In the genomic region with DNA sequence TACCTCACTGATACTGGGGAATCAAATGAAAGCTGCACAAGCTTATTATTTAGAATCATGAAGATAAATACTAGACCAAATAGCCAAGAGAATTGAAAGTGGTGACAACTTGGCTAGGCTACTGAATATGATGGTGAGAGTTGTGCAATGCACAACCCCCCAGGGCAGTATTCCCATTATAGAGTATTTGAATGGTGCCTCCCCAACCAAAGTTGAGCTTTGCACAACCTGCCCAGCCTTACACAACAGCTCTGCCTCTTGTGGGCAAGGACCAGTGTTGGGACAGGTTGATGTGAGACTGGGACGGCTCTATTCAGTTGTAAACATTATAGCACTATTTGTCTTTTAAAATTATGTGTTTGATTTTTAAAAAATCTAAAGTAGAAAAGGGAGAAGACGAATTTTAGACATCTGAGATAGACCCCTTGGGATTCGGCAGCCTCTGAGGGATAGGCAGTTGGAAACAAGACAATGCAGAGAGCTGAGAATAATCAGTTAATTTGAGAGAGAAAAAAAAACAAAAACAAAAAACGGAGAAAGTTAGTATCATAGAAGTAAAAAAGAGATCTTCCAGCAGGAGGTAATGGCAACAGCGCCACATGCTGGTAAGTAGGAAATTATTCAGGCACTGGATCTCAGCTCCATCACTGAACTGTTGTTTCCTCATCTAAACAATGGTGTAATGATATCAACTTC, we compare ENCODE assay signal across 9 cellular contexts.
A peak's percentile ranks its signal among the peaks of the same experiment; 100 is the strongest.
DNase-seq lines count a peak whose midpoint lies in the region; ATAC-seq, FAIRE-seq and TF ChIP-seq lines count a peak whose summit lies in the region.
"Had no signal": no experiment of that assay in that cellular context is flagged by ENCODE, and none has a peak within 500 bp of the region (broad histone marks: within the 10 kb centered on the region; RNA-seq: fewer than 3 reads in every experiment).

No MANE protein-coding gene starts in this region.

- FAIRE-seq in kidney (lab: Jason Lieb, UNC) = peak; percentile 84

- peaks cover 16% of the 10 kb centered on the region for H3K4me1 Mint-ChIP-seq in brain

- no peaks in the 10 kb centered on the region for H3K9me3 ChIP-seq in kidney (ENCODE audit: control insufficient read depth in 1 of 2, low read length in 2 of 2)
- H3K9me3 ChIP-seq: BLaER1 had no signal

- intact Hi-C loops in kidney (cut with DNase I) = no loop called here

- H3K4me3 Mint-ChIP-seq in brain = peak overlapping the region in 1 of 5 experiments; percentile 42

- no peak overlapping the region for H3K4me3 ChIP-seq in kidney (ENCODE audit: low read length in 2 of 2)
- H3K4me3 ChIP-seq: BLaER1 had no signal

- no peak for ATAC-seq in GM21367 (IDR thresholded peaks at IDR 0.05; ENCODE audit: unreplicated experiment)

- no peak overlapping the region for H3K9ac ChIP-seq in kidney (ENCODE audit: low read length in 2 of 2)
- H3K9ac ChIP-seq: BLaER1 had no signal

- H3K36me3 ChIP-seq in kidney (ENCODE audit: control insufficient read depth in 1 of 2, insufficient read depth in 2 of 2, low read length in 2 of 2) = no peaks in the 10 kb centered on the region
- H3K36me3 ChIP-seq: BLaER1 had no signal

- peak overlapping the region in 1 of 5 experiments; percentile 61 for H3K27ac Mint-ChIP-seq in brain

- H3K27me3 Mint-ChIP-seq in brain = peaks cover 23% of the 10 kb centered on the region

- H3K4me1 ChIP-seq in kidney (ENCODE audit: control insufficient read depth in 1 of 2, insufficient read depth in 1 of 2, low read depth in 1 of 2, low read length in 2 of 2) = no peaks in the 10 kb centered on the region
- H3K4me1 ChIP-seq: BLaER1 had no signal

- H3K36me3 Mint-ChIP-seq in brain = no peaks in the 10 kb centered on the region

- H3K27ac ChIP-seq in kidney (ENCODE audit: low read depth in 2 of 2, low read length in 2 of 2) = no peak overlapping the region
- H3K27ac ChIP-seq: BLaER1 had no signal

- DNase-seq in NCI-H1417 (lab: John Stamatoyannopoulos, UW) (peak; percentile 9 to 69 (median 36)), NCI-H1417 treated with DMSO at 0.1 percent for 48 hours (lab: John Stamatoyannopoulos, UW) (no peak), MV-4-11 (lab: John Stamatoyannopoulos, UW) (peak; percentile 64), SKM-1 (lab: John Stamatoyannopoulos, UW; ENCODE audit: unreplicated experiment) (peak; percentile 32), kidney (no peak)
- DNase-seq in stimulated activated CD8-positive, alpha-beta memory T cell treated with anti-CD3 and anti-CD28 coated beads, Interleukin-12 subunit alpha, Interleukin-12 subunit beta, amount 100 ng/mL, for 1 hour (ENCODE audit: low read depth) = peak; percentile 45

- H3K9me3 Mint-ChIP-seq in brain = no peaks in the 10 kb centered on the region

- TF ChIP-seq CTCF in brain (conservative IDR thresholded peaks at IDR 0.05) (peak; percentile 91 to 92), kidney (IDR thresholded peaks at IDR 0.05; ENCODE audit: borderline replicate concordance, extremely low read depth, insufficient read depth) (peak; percentile 75)

Comparison
In these comparisons a context has a peak if more than half of its experiments do, and no peak if none do; other contexts are left out.
1. DNase-seq: peak in NCI-H1417 (3 of 3), MV-4-11 (single experiment), SKM-1 (single experiment) and stimulated activated CD8-positive, alpha-beta memory T cell treated with anti-CD3 and anti-CD28 coated beads, Interleukin-12 subunit alpha, Interleukin-12 subunit beta, amount 100 ng/mL, for 1 hour (single experiment); none in NCI-H1417 treated with DMSO at 0.1 percent for 48 hours (single experiment) and kidney (single experiment).